Comparison of ENCODE assay signal across 8 cellular contexts in genomic region chr19:57746580-57747471, GRCh38. TPM values are rescaled to one million over a fixed set of nuclear protein-coding genes. Genes with fewer than 3 reads are reported as not detected.
A peak's percentile ranks its signal among the peaks of the same experiment; 100 is the strongest.
DNase-seq lines count a peak whose midpoint lies in the region; ATAC-seq and TF ChIP-seq lines count a peak whose summit lies in the region.

Gene ZNF776, plus strand, starts transcription at chr19:57746815. Its CDS starts 244 bp downstream, at chr19:57747059.

- peaks cover 9% of the 10 kb centered on the region; the same call in 2 of the 3 replicates for H3K4me1 Mint-ChIP-seq in GM23338
- H3K4me1 Mint-ChIP-seq in activated T-helper 17 cell treated with anti-CD3 and anti-CD28 coated beads, Interleukin-2, amount 50 U/mL, for 72 hours = peaks cover 10% of the 10 kb centered on the region
- peaks cover 20 to 31% of the 10 kb centered on the region in 2 donors for H3K4me1 Mint-ChIP-seq in natural killer cell treated with Interleukin-12 subunit alpha and Interleukin-12 subunit beta and Interleukin-15 and Interleukin-18, amount 100 ng/mL, for 72 hours (ENCODE audit: low read depth in 2 of 2)

- DNase-seq in EL (peak; percentile 90), GM23338 (ENCODE audit: low spot score) (peak; percentile 98), Kasumi-1 (lab: John Stamatoyannopoulos, UW) (peak; percentile 96), RPMI8226 (peak; percentile 94), fibroblast of the aortic adventitia (ENCODE audit: low read depth) (peak; percentile 93)
- peak; percentile 84 for DNase-seq in natural killer cell treated with Interleukin-12 subunit alpha and Interleukin-12 subunit beta and Interleukin-15 and Interleukin-18, amount 100 ng/mL, for 72 hours (ENCODE audit: low spot score)
- peak; percentile 80 for DNase-seq in stimulated activated naive CD4-positive, alpha-beta T cell treated with Interleukin-2 at 50 U/mL for 16 hours (lab: John Stamatoyannopoulos, UW)

- H3K27ac ChIP-seq in GM23338 (ENCODE audit: low read depth) = no peak within 1 kb of the TSS

- H3K79me2 ChIP-seq in GM23338 (replicated peaks; ENCODE audit: insufficient read depth) = peaks cover 41% of the 10 kb centered on the region

- no peaks in the 10 kb centered on the region; the same call in 1 of the 2 replicates for H3K9me2 ChIP-seq in GM23338 (ENCODE audit: insufficient read depth)

- no peak for TF ChIP-seq CTCF in GM23338 (conservative IDR thresholded peaks at IDR 0.05; ENCODE audit: low read depth in 2 of 2)
- TF ChIP-seq CTCF in fibroblast of the aortic adventitia (IDR thresholded peaks at IDR 0.05; ENCODE audit: insufficient read depth, low read length) = no peak

- H2AFZ ChIP-seq in GM23338 = peak within 1 kb of the TSS; percentile 79

- H3K36me3 ChIP-seq in GM23338 (ENCODE audit: insufficient read depth) = peaks cover 15% of the 10 kb centered on the region

- peaks cover 29% of the 10 kb centered on the region for H4K20me1 ChIP-seq in GM23338 (replicated peaks; ENCODE audit: insufficient read depth)

- H3F3A ChIP-seq in GM23338 (replicated peaks; ENCODE audit: low read depth) = peaks cover 6% of the 10 kb centered on the region; the same call in 1 of the 2 replicates

- H3K4me2 ChIP-seq in GM23338 = peak within 1 kb of the TSS; percentile 96

- peaks cover 5% of the 10 kb centered on the region for H3K27me3 Mint-ChIP-seq in GM23338 (ENCODE audit: insufficient read depth, low read depth, poor library complexity)
- no peaks in the 10 kb centered on the region for H3K27me3 Mint-ChIP-seq in activated T-helper 17 cell treated with anti-CD3 and anti-CD28 coated beads, Interleukin-2, amount 50 U/mL, for 72 hours
- no peaks in the 10 kb centered on the region for H3K27me3 Mint-ChIP-seq in natural killer cell treated with Interleukin-12 subunit alpha and Interleukin-12 subunit beta and Interleukin-15 and Interleukin-18, amount 100 ng/mL, for 72 hours

- peaks cover 4% of the 10 kb centered on the region; the same call in 1 of the 2 replicates for H3K4me1 ChIP-seq in GM23338 (ENCODE audit: insufficient read depth)

- H3K36me3 Mint-ChIP-seq in GM23338 (ENCODE audit: low read depth) = peaks cover 39% of the 10 kb centered on the region
- peaks cover 52% of the 10 kb centered on the region for H3K36me3 Mint-ChIP-seq in activated T-helper 17 cell treated with anti-CD3 and anti-CD28 coated beads, Interleukin-2, amount 50 U/mL, for 72 hours (ENCODE audit: low read depth)
- H3K36me3 Mint-ChIP-seq in natural killer cell treated with Interleukin-12 subunit alpha and Interleukin-12 subunit beta and Interleukin-15 and Interleukin-18, amount 100 ng/mL, for 72 hours = peaks cover 54% of the 10 kb centered on the region

- peak; percentile 98 for ATAC-seq in GM23338
- ATAC-seq in activated T-helper 17 cell treated with anti-CD3 and anti-CD28 coated beads, Interleukin-2, amount 50 U/mL, for 72 hours (replicated peaks) = peak; percentile 100
- peak; percentile 100 for ATAC-seq in natural killer cell treated with Interleukin-12 subunit alpha and Interleukin-12 subunit beta and Interleukin-15 and Interleukin-18, amount 100 ng/mL, for 72 hours

- peak within 1 kb of the TSS; percentile 90 for H3K4me3 Mint-ChIP-seq in GM23338
- H3K4me3 Mint-ChIP-seq in activated T-helper 17 cell treated with anti-CD3 and anti-CD28 coated beads, Interleukin-2, amount 50 U/mL, for 72 hours = peak within 1 kb of the TSS; percentile 98
- H3K4me3 Mint-ChIP-seq in natural killer cell treated with Interleukin-12 subunit alpha and Interleukin-12 subunit beta and Interleukin-15 and Interleukin-18, amount 100 ng/mL, for 72 hours = peak within 1 kb of the TSS; percentile 98

- peak within 1 kb of the TSS; percentile 87 for H3K4me3 ChIP-seq in GM23338
- peak within 1 kb of the TSS; percentile 98 for H3K4me3 ChIP-seq in fibroblast of the aortic adventitia (ENCODE audit: low read depth, low read length)

- peak within 1 kb of the TSS; percentile 92 for H3K27ac Mint-ChIP-seq in GM23338
- H3K27ac Mint-ChIP-seq in activated T-helper 17 cell treated with anti-CD3 and anti-CD28 coated beads, Interleukin-2, amount 50 U/mL, for 72 hours = peak within 1 kb of the TSS; percentile 95
- H3K27ac Mint-ChIP-seq in natural killer cell treated with Interleukin-12 subunit alpha and Interleukin-12 subunit beta and Interleukin-15 and Interleukin-18, amount 100 ng/mL, for 72 hours = peak within 1 kb of the TSS; percentile 91 to 96

- H3K9me3 Mint-ChIP-seq in GM23338 = no peaks in the 10 kb centered on the region
- peaks cover 5% of the 10 kb centered on the region for H3K9me3 Mint-ChIP-seq in activated T-helper 17 cell treated with anti-CD3 and anti-CD28 coated beads, Interleukin-2, amount 50 U/mL, for 72 hours
- H3K9me3 Mint-ChIP-seq in natural killer cell treated with Interleukin-12 subunit alpha and Interleukin-12 subunit beta and Interleukin-15 and Interleukin-18, amount 100 ng/mL, for 72 hours = peaks cover 22% of the 10 kb centered on the region

- H3K27me3 ChIP-seq in GM23338 (ENCODE audit: insufficient read depth) = no peaks in the 10 kb centered on the region

TF ChIP-seq in GM23338, 12 proteins besides CTCF, POLR2A, EP300 and RAD21:
- TF ChIP-seq CREB1 (CRISPR knock-in tag; IDR thresholded peaks at IDR 0.05; ENCODE audit: low read depth) (peak; percentile 62), ZNF114 (CRISPR knock-in tag; IDR thresholded peaks at IDR 0.05) (peak; percentile 98), NANOG (IDR thresholded peaks at IDR 0.05; ENCODE audit: borderline replicate concordance) (no peak), POLR2AphosphoS5 (IDR thresholded peaks at IDR 0.05; ENCODE audit: low read depth) (peak; percentile 88)
- TF ChIP-seq, protein P1, sequence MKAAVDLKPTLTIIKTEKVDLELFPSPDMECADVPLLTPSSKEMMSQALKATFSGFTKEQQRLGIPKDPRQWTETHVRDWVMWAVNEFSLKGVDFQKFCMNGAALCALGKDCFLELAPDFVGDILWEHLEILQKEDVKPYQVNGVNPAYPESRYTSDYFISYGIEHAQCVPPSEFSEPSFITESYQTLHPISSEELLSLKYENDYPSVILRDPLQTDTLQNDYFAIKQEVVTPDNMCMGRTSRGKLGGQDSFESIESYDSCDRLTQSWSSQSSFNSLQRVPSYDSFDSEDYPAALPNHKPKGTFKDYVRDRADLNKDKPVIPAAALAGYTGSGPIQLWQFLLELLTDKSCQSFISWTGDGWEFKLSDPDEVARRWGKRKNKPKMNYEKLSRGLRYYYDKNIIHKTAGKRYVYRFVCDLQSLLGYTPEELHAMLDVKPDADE (IDR thresholded peaks at IDR 0.05) = peak; percentile 94

RNA-seq across cellular contexts. Expression of gene ZNF776, which starts in this region (rescaled TPM):
- total RNA-seq in GM23338 (2014; rRNA removed; shearing (Covaris generic)) = 19.4 and 22.6 TPM in 2 replicates
- polyA plus RNA-seq in GM23338 (2016; fragmentation: Nextera tagmentation; extraction: Ambion mirVana) = 4.7 and 5.9 TPM in 2 replicates
- total RNA-seq in activated T-helper 17 cell treated with anti-CD3 and anti-CD28 coated beads, Interleukin-2, amount 50 U/mL, for 72 hours = 10 to 100 TPM in 1 of 2 donors, 1 to 10 TPM in 1; 7.9 to 11.8 TPM
- 8.1 and 12.1 TPM in 2 replicates for total RNA-seq in fibroblast of the aortic adventitia (ENCODE audit: low replicate concordance)
- total RNA-seq in natural killer cell treated with Interleukin-12 subunit alpha and Interleukin-12 subunit beta and Interleukin-15 and Interleukin-18, amount 100 ng/mL, for 72 hours = 10 to 100 TPM in 1 of 2 donors, 1 to 10 TPM in 1; 5.7 to 13.1 TPM
